In genomic region chr6:53397283-53397682, GRCh38 we compare ENCODE assay signal across 26 cellular contexts. TPM values are rescaled to one million over a fixed set of nuclear protein-coding genes. Genes with fewer than 3 reads are reported as not detected.
DNase-seq lines count a peak whose midpoint lies in the region; ATAC-seq, FAIRE-seq and TF ChIP-seq lines count a peak whose summit lies in the region.
"Had no signal": no experiment of that assay in that cellular context is flagged by ENCODE, and none has a peak within 500 bp of the region (broad histone marks: within the 10 kb centered on the region; RNA-seq: fewer than 3 reads in every experiment).

No MANE protein-coding gene starts in this region.

- H2BK20ac ChIP-seq in H1 (ENCODE audit: low read length): no peak overlapping the region

- H4K20me1 ChIP-seq in H1 (replicated peaks in 1 of 2; ENCODE audit: control insufficient read depth in 1 of 2, insufficient read depth in 2 of 2, low read length in 2 of 2): no peaks in the 10 kb centered on the region
- H4K20me1 ChIP-seq: BLaER1 treated with 17β-estradiol and CSF1 and Interleukin-3, amounts not matched to agents 10 nM and 100 nM had no signal

- TF ChIP-seq CTCF in LNCaP clone FGC (IDR thresholded peaks at IDR 0.05; ENCODE audit: control insufficient read depth, extremely low read depth, insufficient read depth) (no peak), H1 (IDR thresholded peaks at IDR 0.05; ENCODE audit: control extremely low read depth in 1 of 3, insufficient read depth in 1 of 3, low read depth in 1 of 3, low read length in 3 of 3) (no peak), left lung (IDR thresholded peaks at IDR 0.05) (no peak)

- ATAC-seq in left lung: peak; percentile 52
- ATAC-seq in HG02610 (IDR thresholded peaks at IDR 0.05; ENCODE audit: unreplicated experiment): no peak

- no peak overlapping the region for H2BK5ac ChIP-seq in H1 (ENCODE audit: low read depth, low read length)

- no peak overlapping the region for H3K23ac ChIP-seq in H1 (ENCODE audit: insufficient read length)

- intact Hi-C loops in left lung (cut with DNase I): no loop called here

- H3K9me3 ChIP-seq in H1 (ENCODE audit: insufficient read depth in 2 of 2, low read depth in 1 of 2, low read length in 1 of 2): no peaks in the 10 kb centered on the region
- no peaks in the 10 kb centered on the region for H3K9me3 ChIP-seq in left lung
- H3K9me3 ChIP-seq in subcutaneous abdominal adipose tissue (ENCODE audit: control insufficient read depth in 5 of 5, low read length in 5 of 5): no peaks in the 10 kb centered on the region

- TF ChIP-seq RAD21 in H1 (IDR thresholded peaks at IDR 0.05 in 1 of 2, conservative IDR thresholded peaks at IDR 0.05 in 1 of 2; ENCODE audit: low read depth in 2 of 2, low read length in 2 of 2): no peak

- no peaks in the 10 kb centered on the region for H3K4me1 ChIP-seq in H1 (replicated peaks in 1 of 4; ENCODE audit: control insufficient read depth in 3 of 4, insufficient read depth in 4 of 4, low read length in 3 of 4)
- no peaks in the 10 kb centered on the region for H3K4me1 ChIP-seq in left lung
- peaks cover 0 to 16% (median 5%) of the 10 kb centered on the region in 5 donors for H3K4me1 ChIP-seq in subcutaneous abdominal adipose tissue (ENCODE audit: control insufficient read depth in 5 of 5, insufficient read depth in 5 of 5, low read length in 5 of 5)
- H3K4me1 ChIP-seq: BLaER1 treated with 17β-estradiol and CSF1 and Interleukin-3, amounts not matched to agents 10 nM and 100 nM had no signal

- no peak overlapping the region for H4K91ac ChIP-seq in H1 (replicated peaks; ENCODE audit: insufficient read length, low read length)

- H2AFZ ChIP-seq in H1 (ENCODE audit: low read length): peak overlapping the region; percentile 40; the same call in 1 of the 2 replicates

- CTCF ChIA-PET in H1 (lab: Charles Lee; ENCODE audit: partially characterized antibody): interaction anchor here (1.4 to 4.7 kb wide), 3 partner anchors 14 to 225 kb away, joined by 3 to 21 read pairs (median 9); no protein-coding TSS in a partner anchor

- TF ChIP-seq POLR2A in H1 (IDR thresholded peaks at IDR 0.05; ENCODE audit: control extremely low read depth in 1 of 2, low read depth in 2 of 2, low read length in 2 of 2): no peak

- POLR2A ChIA-PET in H1 (lab: Charles Lee; ENCODE audit: partially characterized antibody): no interaction called here

- H2BK15ac ChIP-seq in H1 (ENCODE audit: low read length): no peak overlapping the region

- H3K79me2 ChIP-seq in H1 (ENCODE audit: control insufficient read depth in 1 of 2, insufficient read depth in 2 of 2, low read length in 2 of 2): no peaks in the 10 kb centered on the region

- no peak overlapping the region for H4K5ac ChIP-seq in H1 (ENCODE audit: insufficient read length, low read depth, low read length)

- no peak overlapping the region for H2BK120ac ChIP-seq in H1 (replicated peaks; ENCODE audit: low read depth, low read length)

- no peaks in the 10 kb centered on the region for H3K79me1 ChIP-seq in H1 (ENCODE audit: low read depth, low read length)

- no peaks in the 10 kb centered on the region for H3K27me3 ChIP-seq in H1 (replicated peaks in 1 of 4; ENCODE audit: control insufficient read depth in 3 of 4, extremely low read depth in 1 of 4, insufficient read depth in 3 of 4, low read length in 3 of 4)
- no peaks in the 10 kb centered on the region for H3K27me3 ChIP-seq in left lung
- no peaks in the 10 kb centered on the region for H3K27me3 ChIP-seq in subcutaneous abdominal adipose tissue (ENCODE audit: control insufficient read depth in 5 of 5, insufficient read depth in 4 of 5, low read length in 5 of 5)
- H3K27me3 ChIP-seq: BLaER1 treated with 17β-estradiol and CSF1 and Interleukin-3, amounts not matched to agents 10 nM and 100 nM had no signal

- TF ChIP-seq EP300 in H1 (IDR thresholded peaks at IDR 0.05; ENCODE audit: borderline replicate concordance in 1 of 2, low read depth in 2 of 2, low read length in 2 of 2): no peak

- no peak overlapping the region for H3K56ac ChIP-seq in H1 (replicated peaks; ENCODE audit: insufficient read length, low read depth, low read length)

- no peak overlapping the region for H4K8ac ChIP-seq in H1 (ENCODE audit: extremely low read depth, insufficient read depth, low read length)

- H3K27ac ChIP-seq in H1 (ENCODE audit: low read depth, low read length) (no peak overlapping the region), left lung (no peak overlapping the region), subcutaneous abdominal adipose tissue (ENCODE audit: low read depth, low read length) (peak overlapping the region; percentile 63)
- H3K27ac ChIP-seq: BLaER1 treated with 17β-estradiol and CSF1 and Interleukin-3, amounts not matched to agents 10 nM and 100 nM had no signal

- H3K23me2 ChIP-seq in H1 (ENCODE audit: low read depth, low read length): no peaks in the 10 kb centered on the region

- WGBS in H1 (ENCODE audit: extremely low coverage in 1 of 2, insufficient coverage in 1 of 2, insufficient read length in 1 of 2, insufficient replicate concordance in 2 of 2, low coverage in 1 of 2, low lambda C conversion rate in 2 of 2, missing lambda C conversion rate in 1 of 2), 2 experiments: 71% methylated on average over 3 of the region's 3 CpGs; no CpG with 5 or more reads in 1 of the 2 experiments

- no peak overlapping the region for H3K4me2 ChIP-seq in H1 (ENCODE audit: insufficient read depth in 1 of 2, low read depth in 2 of 2, low read length in 2 of 2)
- H3K4me2 ChIP-seq: BLaER1 treated with 17β-estradiol and CSF1 and Interleukin-3, amounts not matched to agents 10 nM and 100 nM had no signal

- no peak overlapping the region for H2BK12ac ChIP-seq in H1 (ENCODE audit: low read depth, low read length)

- no peak overlapping the region for H3K9ac ChIP-seq in H1 (replicated peaks in 1 of 4; ENCODE audit: extremely low read depth in 1 of 4, low read depth in 3 of 4, low read length in 3 of 4)
- H3K9ac ChIP-seq in subcutaneous abdominal adipose tissue (ENCODE audit: low read length in 5 of 5): no peak overlapping the region
- H3K9ac ChIP-seq: BLaER1 treated with 17β-estradiol and CSF1 and Interleukin-3, amounts not matched to agents 10 nM and 100 nM had no signal

- DNase-seq in LNCaP clone FGC (ENCODE audit: low read depth) (peak; percentile 63), H1 (ENCODE audit: low read depth in 1 of 2, low spot score in 2 of 2) (no peak), left lung (no peak), NCI-H1930 (lab: John Stamatoyannopoulos, UW) (no peak), hippocampal formation (lab: John Stamatoyannopoulos, UW) (no peak), NCI-H345 treated with DMSO at 0.1 percent for 48 hours (lab: John Stamatoyannopoulos, UW; ENCODE audit: unreplicated experiment) (no peak)
- DNase-seq: 8988T; ACHN; AML-193; CD4-positive, alpha-beta memory T cell; CD4-positive, CD25-positive, alpha-beta regulatory T cell; CD8-positive, alpha-beta memory T cell; COR-L47; DMS 273 treated with DMSO at 0.1 percent for 48 hours; DMS153; DMS53; DMS79; DND-41; EL; GF-D8 had no signal

- no peak overlapping the region for H3K14ac ChIP-seq in H1 (ENCODE audit: insufficient read length)

- H3K4me3 ChIP-seq in LNCaP clone FGC (ENCODE audit: low read depth, low read length): no peak overlapping the region
- H3K4me3 ChIP-seq in H1 (ENCODE audit: extremely low read depth in 1 of 4, insufficient read depth in 2 of 4, low read depth in 3 of 4, low read length in 4 of 4): no peak overlapping the region
- H3K4me3 ChIP-seq in left lung: no peak overlapping the region
- H3K4me3 ChIP-seq in subcutaneous abdominal adipose tissue (ENCODE audit: low read depth in 1 of 5, low read length in 5 of 5): no peak overlapping the region
- H3K4me3 ChIP-seq: BLaER1 treated with 17β-estradiol and CSF1 and Interleukin-3, amounts not matched to agents 10 nM and 100 nM had no signal

- H2AK5ac ChIP-seq in H1 (ENCODE audit: low read depth, low read length): no peak overlapping the region

- no peak for FAIRE-seq in H1 (lab: Jason Lieb, UNC)
- FAIRE-seq: A204.1, GM12891, GM19239 had no signal

- no peak overlapping the region for H3K18ac ChIP-seq in H1 (ENCODE audit: extremely low read depth, low read length)

- H3K4ac ChIP-seq in H1 (replicated peaks; ENCODE audit: insufficient read length, low read depth, low read length): no peak overlapping the region

- H3K36me3 ChIP-seq in H1 (ENCODE audit: control insufficient read depth in 2 of 4, insufficient read depth in 4 of 4, low read length in 3 of 4) (no peaks in the 10 kb centered on the region), left lung (no peaks in the 10 kb centered on the region), subcutaneous abdominal adipose tissue (ENCODE audit: control insufficient read depth in 5 of 5, insufficient read depth in 5 of 5, low read length in 5 of 5) (no peaks in the 10 kb centered on the region)
- H3K36me3 ChIP-seq: BLaER1 treated with 17β-estradiol and CSF1 and Interleukin-3, amounts not matched to agents 10 nM and 100 nM had no signal

TF ChIP-seq in H1, 55 proteins besides CTCF, POLR2A, EP300 and RAD21:
- TF ChIP-seq RFX5 (IDR thresholded peaks at IDR 0.05; ENCODE audit: borderline replicate concordance, low read depth, low read length): no peak

RNA-seq across cellular contexts. Expression of gene ELOVL5, which starts 48.5 kb away (rescaled TPM):
- 151 and 156 TPM in 2 replicates for total RNA-seq in H1 (2021; fragmentation: NEBNext Ultra II Directional; extraction: Animal tissue kit (Norgen Biotek cat#: 25700))
- polyA plus RNA-seq in H1 (2011; rRNA removed): 71.4 and 113 TPM in 2 replicates
- polyA plus RNA-seq in H1 (2011; cell fraction: cytosol; rRNA removed): 101 TPM
- 84.6 TPM for polyA plus RNA-seq in H1 (2011; cell fraction: nucleus; rRNA removed)
- 96.7 to 148 TPM (median 111 TPM) in 4 replicates for polyA plus RNA-seq in H1 (2012, experiment 1 of 2)
- 32.9 TPM for polyA plus RNA-seq in H1 (2012, experiment 2 of 2)
- 225 TPM for polyA plus RNA-seq in H1 (2013, experiment 1 of 2)
- 246 TPM for polyA plus RNA-seq in H1 (2013, experiment 2 of 2)
- 246 and 269 TPM in 2 replicates for polyA minus RNA-seq in H1 (2011; rRNA and poly(A)+ RNA removed)
- polyA minus RNA-seq in H1 (2011; cell fraction: cytosol; rRNA and poly(A)+ RNA removed): 124 TPM
- polyA minus RNA-seq in H1 (2011; cell fraction: nucleus; rRNA and poly(A)+ RNA removed): 98.0 TPM
- total RNA-seq in left lung: 100 to 1,000 TPM; 127 to 132 TPM
